Comparison of ENCODE assay signal across 23 cellular contexts in the genomic region with DNA sequence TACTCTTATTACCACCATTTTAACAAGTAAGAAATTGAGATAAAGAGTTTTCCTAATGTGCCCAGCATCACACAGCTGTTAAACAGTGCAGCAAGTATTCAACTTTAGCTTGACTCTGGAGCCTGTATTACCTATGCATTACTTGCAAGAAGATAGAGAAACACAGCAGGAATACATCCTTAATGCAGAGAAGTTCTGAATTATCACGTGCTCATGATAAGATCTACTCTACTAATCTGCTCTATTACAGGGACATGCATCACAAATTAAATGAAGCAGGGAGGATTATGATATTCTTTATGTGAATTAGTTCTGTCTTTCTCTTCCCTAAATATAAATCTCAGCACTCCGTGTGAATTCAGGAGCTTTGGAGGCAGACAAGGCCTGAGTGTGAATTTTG. TPM values are rescaled to one million over a fixed set of nuclear protein-coding genes. Genes with fewer than 3 reads are reported as not detected.
DNase-seq lines count a peak whose midpoint lies in the region; ATAC-seq and TF ChIP-seq lines count a peak whose summit lies in the region.
"Had no signal": no experiment of that assay in that cellular context is flagged by ENCODE, and none has a peak within 500 bp of the region (broad histone marks: within the 10 kb centered on the region; RNA-seq: fewer than 3 reads in every experiment).

No MANE protein-coding gene starts in this region.

- no peak for TF ChIP-seq RAD21 in SK-N-SH (IDR thresholded peaks at IDR 0.05; ENCODE audit: low read length)

- H3K9me2 ChIP-seq in SK-N-SH, result no peaks in the 10 kb centered on the region

- H3K27me3 ChIP-seq in SK-N-SH (ENCODE audit: insufficient read depth), result no peaks in the 10 kb centered on the region
- H3K27me3 ChIP-seq: BE2C, BLaER1 had no signal

- H3F3A ChIP-seq in SK-N-SH (replicated peaks; ENCODE audit: insufficient read depth), result peaks cover 29% of the 10 kb centered on the region

- DNase-seq in SK-N-SH (no peak), SK-N-DZ (ENCODE audit: low spot score) (peak; percentile 3), HEK293T (ENCODE audit: extremely low spot score) (no peak)
- DNase-seq in effector CD8-positive, alpha-beta T cell (lab: John Stamatoyannopoulos, UW), result no peak
- DNase-seq: ACHN; BE2C; C1 segment of cervical spinal cord; CD4-positive, alpha-beta memory T cell; CD4-positive, CD25-positive, alpha-beta regulatory T cell; CD8-positive, alpha-beta memory T cell; COR-L47; DMS 273 treated with DMSO at 0.1 percent for 48 hours; DMS153; DMS53; DMS79; DND-41; EL; GDM1 had no signal

- H3K4me3 ChIP-seq in SK-N-SH (ENCODE audit: low read depth in 2 of 2, low read length in 1 of 2), result no peak overlapping the region
- H3K4me3 ChIP-seq: A549, BLaER1, GM12878 had no signal

- no peak overlapping the region for H3K27ac ChIP-seq in SK-N-SH (ENCODE audit: low read depth in 2 of 2, low read length in 1 of 2)
- H3K27ac ChIP-seq: 22Rv1, A549, BLaER1 had no signal

- POLR2A ChIA-PET in SK-N-SH (lab: Yijun Ruan, JAX), result no interaction called here
- POLR2A ChIA-PET in HEK293T (lab: Yijun Ruan, JAX), result no interaction called here

- ATAC-seq in SK-N-SH treated with all-trans-retinoic acid at 6 μM for 48 hours, result no peak
- ATAC-seq: A549, GM12878 had no signal

- H2AFZ ChIP-seq in SK-N-SH (ENCODE audit: low read depth), result no peak overlapping the region

- no peak overlapping the region for H3K4me2 ChIP-seq in SK-N-SH
- H3K4me2 ChIP-seq: A549, BLaER1 had no signal

- no peaks in the 10 kb centered on the region for H3K36me3 ChIP-seq in SK-N-SH (replicated peaks in 1 of 2; ENCODE audit: control insufficient read depth in 1 of 2, insufficient read depth in 2 of 2, low read length in 1 of 2)
- H3K36me3 ChIP-seq: BE2C, BLaER1 had no signal

- no peaks in the 10 kb centered on the region for H3K9me3 ChIP-seq in SK-N-SH
- H3K9me3 ChIP-seq: A549, BE2C, BLaER1 had no signal

- WGBS in SK-N-SH (ENCODE audit: low lambda C conversion rate), result 57% methylated on average over 2 of the region's 2 CpGs

- H3K9ac ChIP-seq in SK-N-SH, result no peak overlapping the region
- H3K9ac ChIP-seq: BLaER1 had no signal

- H3K4me1 ChIP-seq in SK-N-SH (ENCODE audit: control insufficient read depth in 1 of 2, insufficient read depth in 2 of 2, low read depth in 1 of 2, low read length in 1 of 2), result peaks cover 2 to 25% of the 10 kb centered on the region in 2 experiments; a peak in 3 of 4 replicates
- H3K4me1 ChIP-seq: A549, BE2C, BLaER1 had no signal

- no peaks in the 10 kb centered on the region for H3K79me2 ChIP-seq in SK-N-SH (ENCODE audit: insufficient read depth)

- no peak for TF ChIP-seq CTCF in SK-N-SH (IDR thresholded peaks at IDR 0.05)

- H4K20me1 ChIP-seq in SK-N-SH (ENCODE audit: insufficient read depth), result no peaks in the 10 kb centered on the region
- H4K20me1 ChIP-seq: BLaER1 had no signal

- no peak for TF ChIP-seq EP300 in SK-N-SH (IDR thresholded peaks at IDR 0.05; ENCODE audit: borderline replicate concordance in 1 of 2, low read depth in 1 of 2, low read length in 1 of 2)

- CTCF ChIA-PET in SK-N-SH (lab: Yijun Ruan, JAX), result interaction anchor here (1.0 kb wide), 1 partner anchor 42 kb away, joined by 4 read pairs; no protein-coding TSS in a partner anchor
- CTCF ChIA-PET in HEK293T (lab: Yijun Ruan, JAX), result interaction anchor here (0.8 kb wide), 1 partner anchor 35 kb away, joined by 3 read pairs; no protein-coding TSS in a partner anchor

TF ChIP-seq in SK-N-SH, 30 proteins besides CTCF, POLR2A, EP300 and RAD21:
- TF ChIP-seq SIN3A (IDR thresholded peaks at IDR 0.05; ENCODE audit: borderline replicate concordance, low read depth, low read length), result no peak
- TF ChIP-seq RFX5 (IDR thresholded peaks at IDR 0.05; ENCODE audit: low read length), result no peak
- TF ChIP-seq GATA2 (CRISPR knock-in tag; IDR thresholded peaks at IDR 0.05), result peak; percentile 33; the same call in 1 of the 2 replicates
- TF ChIP-seq FOXM1 (IDR thresholded peaks at IDR 0.05; ENCODE audit: low read depth), result no peak
TF ChIP-seq in SK-N-SH: peak in this region for 1.

TF ChIP-seq in SK-N-SH treated with all-trans-retinoic acid at 6 μM for 48 hours, 23 proteins besides CTCF, POLR2A, EP300 and RAD21:
- no peak for TF ChIP-seq CSDC2 (CRISPR knock-in tag; IDR thresholded peaks at IDR 0.05)
- TF ChIP-seq ZFP3 (CRISPR knock-in tag; IDR thresholded peaks at IDR 0.05), result no peak
- TF ChIP-seq ARNTL (CRISPR knock-in tag; IDR thresholded peaks at IDR 0.05; ENCODE audit: borderline replicate concordance, low read depth), result no peak
- TF ChIP-seq, protein P1, sequence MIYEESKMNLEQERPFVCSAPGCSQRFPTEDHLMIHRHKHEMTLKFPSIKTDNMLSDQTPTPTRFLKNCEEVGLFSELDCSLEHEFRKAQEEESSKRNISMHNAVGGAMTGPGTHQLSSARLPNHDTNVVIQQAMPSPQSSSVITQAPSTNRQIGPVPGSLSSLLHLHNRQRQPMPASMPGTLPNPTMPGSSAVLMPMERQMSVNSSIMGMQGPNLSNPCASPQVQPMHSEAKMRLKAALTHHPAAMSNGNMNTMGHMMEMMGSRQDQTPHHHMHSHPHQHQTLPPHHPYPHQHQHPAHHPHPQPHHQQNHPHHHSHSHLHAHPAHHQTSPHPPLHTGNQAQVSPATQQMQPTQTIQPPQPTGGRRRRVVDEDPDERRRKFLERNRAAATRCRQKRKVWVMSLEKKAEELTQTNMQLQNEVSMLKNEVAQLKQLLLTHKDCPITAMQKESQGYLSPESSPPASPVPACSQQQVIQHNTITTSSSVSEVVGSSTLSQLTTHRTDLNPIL (CRISPR knock-in tag; IDR thresholded peaks at IDR 0.05; ENCODE audit: low read depth), result no peak
- no peak for TF ChIP-seq ZNF70 (CRISPR knock-in tag; IDR thresholded peaks at IDR 0.05)

TF ChIP-seq in HEK293T, 16 proteins besides CTCF, POLR2A, EP300 and RAD21:
- TF ChIP-seq, protein P2, sequence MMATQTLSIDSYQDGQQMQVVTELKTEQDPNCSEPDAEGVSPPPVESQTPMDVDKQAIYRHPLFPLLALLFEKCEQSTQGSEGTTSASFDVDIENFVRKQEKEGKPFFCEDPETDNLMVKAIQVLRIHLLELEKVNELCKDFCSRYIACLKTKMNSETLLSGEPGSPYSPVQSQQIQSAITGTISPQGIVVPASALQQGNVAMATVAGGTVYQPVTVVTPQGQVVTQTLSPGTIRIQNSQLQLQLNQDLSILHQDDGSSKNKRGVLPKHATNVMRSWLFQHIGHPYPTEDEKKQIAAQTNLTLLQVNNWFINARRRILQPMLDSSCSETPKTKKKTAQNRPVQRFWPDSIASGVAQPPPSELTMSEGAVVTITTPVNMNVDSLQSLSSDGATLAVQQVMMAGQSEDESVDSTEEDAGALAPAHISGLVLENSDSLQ (IDR thresholded peaks at IDR 0.05), result no peak
- TF ChIP-seq NFRKB (IDR thresholded peaks at IDR 0.05) (no peak), ELF4 (IDR thresholded peaks at IDR 0.05) (no peak), L3MBTL2 (conservative IDR thresholded peaks at IDR 0.05) (no peak), FOXK2 (IDR thresholded peaks at IDR 0.05) (no peak), HDGF (IDR thresholded peaks at IDR 0.05; ENCODE audit: borderline replicate concordance) (no peak), ZNF384 (IDR thresholded peaks at IDR 0.05) (no peak), BHLHE40 (IDR thresholded peaks at IDR 0.05; ENCODE audit: borderline replicate concordance) (no peak), LEF1 (IDR thresholded peaks at IDR 0.05; ENCODE audit: borderline replicate concordance) (no peak), FOXA1 (IDR thresholded peaks at IDR 0.05) (no peak), SP1 (IDR thresholded peaks at IDR 0.05) (no peak), FOXM1 (IDR thresholded peaks at IDR 0.05; ENCODE audit: borderline replicate concordance) (no peak), CTBP1 (IDR thresholded peaks at IDR 0.05; ENCODE audit: borderline replicate concordance) (no peak)

RNA-seq across cellular contexts. Expression of a gene that starts 39.0 kb away (rescaled TPM):
- polyA plus RNA-seq in SK-N-SH (2012; rRNA removed), result 29.8 and 36.2 TPM in 2 replicates
- 37.7 and 40.7 TPM in 2 replicates for polyA plus RNA-seq in SK-N-SH (2012; cell fraction: cytosol; rRNA removed)
- polyA plus RNA-seq in SK-N-SH (2012; cell fraction: nucleus; rRNA removed), result 27.3 and 49.5 TPM in 2 replicates
- 0.03 and 1.3 TPM in 2 replicates for polyA plus RNA-seq in SK-N-DZ (2014; cell fraction: cytosol; rRNA removed)
- not detected in 2 replicates for polyA plus RNA-seq in SK-N-DZ (2014; cell fraction: nucleus; rRNA removed)
- polyA plus RNA-seq: CD4-positive, alpha-beta memory T cell; CD4-positive, CD25-positive, alpha-beta regulatory T cell; CD8-positive, alpha-beta memory T cell had no signal
